ENCODE assay signal across 27 cellular contexts in the genomic region with DNA sequence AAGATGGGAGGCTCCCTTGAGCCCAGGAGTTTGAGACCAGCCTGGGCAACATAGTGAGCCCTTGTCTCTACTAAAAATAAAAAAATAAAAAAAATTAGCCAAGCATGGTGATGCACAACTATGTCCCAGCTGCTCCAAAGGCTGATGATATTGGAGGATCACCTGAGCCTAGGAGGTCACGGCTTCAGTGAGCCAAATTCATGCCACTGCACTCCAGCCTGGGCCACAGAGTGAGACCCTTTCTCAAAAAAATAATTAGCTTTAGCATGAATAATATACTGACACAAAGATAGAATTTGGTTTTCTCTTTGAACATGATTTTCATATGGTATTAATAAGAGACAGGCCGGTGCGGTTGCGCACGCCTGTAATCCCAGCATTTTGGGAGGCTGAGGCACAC.
"Had no signal": no experiment of that assay in that cellular context is flagged by ENCODE, and none has a peak within 500 bp of the region (broad histone marks: within the 10 kb centered on the region; RNA-seq: fewer than 3 reads in every experiment).

No MANE protein-coding gene starts in this region.

- H3K27me3 Mint-ChIP-seq: natural killer cell treated with Interleukin-12 subunit alpha and Interleukin-12 subunit beta and Interleukin-15 and Interleukin-18, amount 100 ng/mL, for 72 hours; progenitor cell of endocrine pancreas; stimulated activated naive B cell treated with anti-CD40 and anti-IgM and Interleukin-4, amounts not matched to agents 10 μg/mL and 1 μg/mL and 100 μg/mL, for 72 hours; stimulated activated naive CD8-positive, alpha-beta T cell treated with anti-CD3 and anti-CD28 coated beads, Interleukin-15, Interleukin-2, amounts not matched to agents 100 ng/mL and 50 ng/mL, for 24 hours had no signal

- H3K9me3 ChIP-seq: neutrophil, pancreas, psoas muscle, right lobe of liver, sigmoid colon, stomach, thoracic aorta, thyroid gland, tibial nerve, upper lobe of left lung, vagina had no signal

- DNase-seq: nephron progenitor cell; nucleus accumbens; pancreas; psoas muscle; right cardiac atrium; right lobe of liver; sigmoid colon; small intestine; stimulated activated CD4-positive, alpha-beta T cell treated with anti-CD3 and anti-CD28 coated beads, Interleukin-15, amount 100 ng/mL, for 24 hours; stimulated activated CD4-positive, alpha-beta T cell treated with anti-CD3 and anti-CD28 coated beads, Interleukin-2, amount 100 ng/mL, for 24 hours; stimulated activated CD4-positive, alpha-beta T cell treated with anti-CD3 and anti-CD28 coated beads, Interleukin-2, amount 100 ng/mL, for 48 hours; stimulated activated CD4-positive, alpha-beta T cell treated with anti-CD3 and anti-CD28 coated beads, Interleukin-4, amount 100 ng/mL, for 24 hours; stimulated activated naive B cell treated with anti-CD40 and anti-IgM and Interleukin-4, amounts not matched to agents 10 μg/mL and 1 μg/mL and 100 μg/mL, for 72 hours; stimulated activated naive CD4-positive, alpha-beta T cell treated with Interleukin-2 at 50 U/mL for 16 hours; stomach; thyroid gland; trophoblast cell; upper lobe of left lung had no signal

- H3K4me3 Mint-ChIP-seq: natural killer cell treated with Interleukin-12 subunit alpha and Interleukin-12 subunit beta and Interleukin-15 and Interleukin-18, amount 100 ng/mL, for 72 hours; nephron progenitor cell; neural crest cell; stimulated activated effector memory CD8-positive, alpha-beta T cell treated with anti-CD3 and anti-CD28 coated beads, Interleukin-12 subunit alpha, Interleukin-12 subunit beta, amount 100 ng/mL, for 72 hours; stimulated activated naive B cell treated with anti-CD40 and anti-IgM and Interleukin-4, amounts not matched to agents 10 μg/mL and 1 μg/mL and 100 μg/mL, for 72 hours; stimulated activated naive CD8-positive, alpha-beta T cell treated with anti-CD3 and anti-CD28 coated beads, Interleukin-15, Interleukin-2, amounts not matched to agents 100 ng/mL and 50 ng/mL, for 24 hours had no signal

- H3K4me1 Mint-ChIP-seq: nephron progenitor cell; neural crest cell; stimulated activated effector memory CD8-positive, alpha-beta T cell treated with anti-CD3 and anti-CD28 coated beads, Interleukin-12 subunit alpha, Interleukin-12 subunit beta, amount 100 ng/mL, for 72 hours had no signal

- H3K4me1 ChIP-seq: pancreas, psoas muscle, right lobe of liver, sigmoid colon, stomach, thyroid gland, tibial nerve, upper lobe of left lung, vagina had no signal

- H3K36me3 Mint-ChIP-seq: natural killer cell treated with Interleukin-12 subunit alpha and Interleukin-12 subunit beta and Interleukin-15 and Interleukin-18, amount 100 ng/mL, for 72 hours; stimulated activated effector memory CD8-positive, alpha-beta T cell treated with anti-CD3 and anti-CD28 coated beads, Interleukin-12 subunit alpha, Interleukin-12 subunit beta, amount 100 ng/mL, for 72 hours had no signal

- H3K36me3 ChIP-seq: neutrophil, pancreas, right lobe of liver, sigmoid colon, stomach, thoracic aorta, thyroid gland, tibial nerve, upper lobe of left lung, vagina had no signal

- H3K27me3 ChIP-seq: neutrophil, pancreas, right lobe of liver, sigmoid colon, stomach, thyroid gland, tibial nerve, upper lobe of left lung, vagina had no signal

- H3K9me3 Mint-ChIP-seq: natural killer cell treated with Interleukin-12 subunit alpha and Interleukin-12 subunit beta and Interleukin-15 and Interleukin-18, amount 100 ng/mL, for 72 hours; neural crest cell; stimulated activated effector memory CD8-positive, alpha-beta T cell treated with anti-CD3 and anti-CD28 coated beads, Interleukin-12 subunit alpha, Interleukin-12 subunit beta, amount 100 ng/mL, for 72 hours; stimulated activated naive CD8-positive, alpha-beta T cell treated with anti-CD3 and anti-CD28 coated beads, Interleukin-15, Interleukin-2, amounts not matched to agents 100 ng/mL and 50 ng/mL, for 24 hours had no signal

- H3K27ac Mint-ChIP-seq: natural killer cell treated with Interleukin-12 subunit alpha and Interleukin-12 subunit beta and Interleukin-15 and Interleukin-18, amount 100 ng/mL, for 72 hours; nephron progenitor cell; progenitor cell of endocrine pancreas; stimulated activated effector memory CD8-positive, alpha-beta T cell treated with anti-CD3 and anti-CD28 coated beads, Interleukin-12 subunit alpha, Interleukin-12 subunit beta, amount 100 ng/mL, for 72 hours; stimulated activated naive B cell treated with anti-CD40 and anti-IgM and Interleukin-4, amounts not matched to agents 10 μg/mL and 1 μg/mL and 100 μg/mL, for 72 hours; stimulated activated naive CD8-positive, alpha-beta T cell treated with anti-CD3 and anti-CD28 coated beads, Interleukin-15, Interleukin-2, amounts not matched to agents 100 ng/mL and 50 ng/mL, for 24 hours had no signal

- H3K27ac ChIP-seq: neutrophil, pancreas, psoas muscle, right lobe of liver, sigmoid colon, stomach, thoracic aorta, thyroid gland, tibial nerve, upper lobe of left lung, vagina had no signal

- H3K4me3 ChIP-seq: pancreas, psoas muscle, right lobe of liver, sigmoid colon, stomach, thoracic aorta, thyroid gland, tibial nerve, upper lobe of left lung, vagina had no signal
